1 cellular context compared by ENCODE assay signal in the genomic region with DNA sequence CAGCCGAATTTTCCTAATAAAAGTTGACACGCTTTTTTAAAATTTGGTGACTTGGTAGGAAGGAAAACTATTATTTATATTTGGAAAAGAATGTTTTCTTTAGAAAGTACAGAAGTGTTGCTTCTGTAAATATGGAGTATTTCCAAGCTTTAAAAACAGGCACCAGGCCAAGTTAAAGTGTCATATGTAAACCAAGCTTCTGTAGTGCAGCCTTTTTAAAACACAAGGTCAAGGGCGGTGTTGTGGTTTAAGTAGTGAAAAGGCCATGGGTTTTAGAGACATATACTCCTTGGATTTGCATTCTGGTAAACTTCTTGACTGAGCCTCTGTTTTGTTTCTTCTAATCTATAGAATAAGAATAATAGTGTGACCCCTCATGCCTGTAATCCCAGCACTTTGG.
TF ChIP-seq lines count a peak whose summit lies in the region.

No MANE protein-coding gene starts in this region.

TF ChIP-seq in IMR-90, 13 proteins besides CTCF, POLR2A, EP300 and RAD21 (continued from another document):
- no peak for TF ChIP-seq ELK1 (IDR thresholded peaks at IDR 0.05; ENCODE audit: borderline replicate concordance, low read depth, low read length)
- no peak for TF ChIP-seq SMC3 (IDR thresholded peaks at IDR 0.05; ENCODE audit: low read depth, low read length)
- no peak for TF ChIP-seq FOS (IDR thresholded peaks at IDR 0.05; ENCODE audit: low read depth, low read length)
- TF ChIP-seq RFX5 (IDR thresholded peaks at IDR 0.05; ENCODE audit: low read depth, low read length), result no peak
- TF ChIP-seq CEBPB (IDR thresholded peaks at IDR 0.05; ENCODE audit: low read depth, low read length), result no peak
- no peak for TF ChIP-seq MAZ (IDR thresholded peaks at IDR 0.05; ENCODE audit: borderline replicate concordance, low read depth, low read length)
